14 cellular contexts compared by ENCODE assay signal in the genomic region with DNA sequence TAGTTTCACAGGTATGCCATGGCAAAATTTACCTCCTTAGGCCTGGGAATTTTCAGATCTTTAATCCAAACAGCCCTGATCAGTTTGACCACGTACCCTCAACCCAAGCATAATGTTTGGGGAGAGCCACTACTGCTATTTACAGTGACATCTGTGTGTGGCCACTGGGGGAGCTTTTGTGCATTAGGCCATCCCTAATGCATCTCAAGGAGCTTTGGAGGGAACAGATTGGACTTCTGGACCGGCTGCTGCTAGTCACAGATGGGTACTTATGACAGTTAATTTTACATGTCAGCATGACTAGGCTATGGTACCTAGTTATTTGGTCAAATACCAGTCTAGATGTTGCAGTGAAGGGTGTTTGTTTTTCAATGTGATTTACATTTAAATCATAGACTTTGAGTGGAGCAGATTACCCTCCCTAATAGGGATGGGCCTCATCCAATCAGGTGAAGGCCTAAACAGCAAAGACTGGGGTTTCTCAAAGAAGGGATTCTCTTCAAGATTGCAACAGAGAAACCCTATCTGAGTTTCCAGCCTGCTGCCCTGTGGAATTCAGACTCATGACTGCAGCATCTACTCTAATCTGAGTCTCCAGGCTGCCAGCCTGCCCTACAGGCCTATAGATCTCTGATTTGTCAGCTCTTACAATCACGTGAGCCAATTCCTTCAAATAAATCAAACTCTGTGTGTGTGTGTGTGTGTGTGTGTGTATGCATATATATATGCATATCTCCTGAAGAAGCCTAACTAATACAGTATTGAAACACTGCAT. TPM values are rescaled to one million over a fixed set of nuclear protein-coding genes. Genes with fewer than 3 reads are reported as not detected.
DNase-seq lines count a peak whose midpoint lies in the region; ATAC-seq, FAIRE-seq and TF ChIP-seq lines count a peak whose summit lies in the region.
"Had no signal": no experiment of that assay in that cellular context is flagged by ENCODE, and none has a peak within 500 bp of the region (broad histone marks: within the 10 kb centered on the region; RNA-seq: fewer than 3 reads in every experiment).

No MANE protein-coding gene starts in this region.

- peak; percentile 6 for DNase-seq in ELR (ENCODE audit: low read depth)
- no peak for DNase-seq in HTR-8/SVneo (ENCODE audit: insufficient read length, low spot score)
- no peak for DNase-seq in WTC11 (ENCODE audit: low spot score)
- peak; percentile 37 for DNase-seq in glutamatergic neuron
- DNase-seq: activated CD8-positive, alpha-beta memory T cell treated with anti-CD3 and anti-CD28 coated beads, Interleukin-2, amount 50 U/mL, for 4 hours; CD4-positive, CD25-positive, alpha-beta regulatory T cell; stimulated activated CD4-positive, alpha-beta T cell treated with anti-CD3 and anti-CD28 coated beads, Interleukin-2, amount 100 ng/mL, for 24 hours had no signal

- peak; percentile 16 for FAIRE-seq in HTR-8/SVneo (lab: Jason Lieb, UNC)

- H3K27me3 Mint-ChIP-seq in WTC11 (ENCODE audit: low read depth) (peaks cover 6% of the 10 kb centered on the region; the same call in 1 of the 2 replicates), glutamatergic neuron (ENCODE audit: unreplicated experiment) (peaks cover 24% of the 10 kb centered on the region)

- H3K4me3 Mint-ChIP-seq in WTC11 (no peak overlapping the region), glutamatergic neuron (ENCODE audit: unreplicated experiment) (peak overlapping the region; percentile 36)
- H3K4me3 Mint-ChIP-seq: CD4-positive, CD25-positive, alpha-beta regulatory T cell; mesothelial cell of epicardium; stimulated activated naive CD8-positive, alpha-beta T cell treated with anti-CD3 and anti-CD28 coated beads, Interleukin-15, Interleukin-2, amounts not matched to agents 100 ng/mL and 50 ng/mL, for 24 hours had no signal

- H3K9me3 Mint-ChIP-seq in WTC11 (no peaks in the 10 kb centered on the region), glutamatergic neuron (ENCODE audit: unreplicated experiment) (peaks cover 31% of the 10 kb centered on the region)
- H3K9me3 Mint-ChIP-seq: CD4-positive, CD25-positive, alpha-beta regulatory T cell; mesothelial cell of epicardium; stimulated activated naive CD8-positive, alpha-beta T cell treated with anti-CD3 and anti-CD28 coated beads, Interleukin-15, Interleukin-2, amounts not matched to agents 100 ng/mL and 50 ng/mL, for 24 hours had no signal

- H3K4me1 Mint-ChIP-seq in WTC11 (peaks cover 34% of the 10 kb centered on the region), glutamatergic neuron (ENCODE audit: low read depth, unreplicated experiment) (peaks cover 58% of the 10 kb centered on the region)
- H3K4me1 Mint-ChIP-seq: CD4-positive, CD25-positive, alpha-beta regulatory T cell; mesothelial cell of epicardium had no signal

- peak; percentile 38; the same call in 1 of the 2 replicates for ATAC-seq in WTC11
- no peak for ATAC-seq in HG03520 (IDR thresholded peaks at IDR 0.05; ENCODE audit: unreplicated experiment)
- no peak for ATAC-seq in GM19463 (IDR thresholded peaks at IDR 0.05; ENCODE audit: unreplicated experiment)
- no peak for ATAC-seq in HG03565 (IDR thresholded peaks at IDR 0.05; ENCODE audit: unreplicated experiment)
- ATAC-seq in GM21528 (IDR thresholded peaks at IDR 0.05; ENCODE audit: low FRiP score, unreplicated experiment): no peak

- CTCF ChIA-PET in WTC11 (lab: Charles Lee): interaction anchor here (1.2 to 3.2 kb wide), 3 partner anchors 31 to 128 kb away, joined by 4 to 8 read pairs (median 7); a partner anchor contains a TSS

- H3K36me3 Mint-ChIP-seq in WTC11 (no peaks in the 10 kb centered on the region), glutamatergic neuron (ENCODE audit: unreplicated experiment) (no peaks in the 10 kb centered on the region)
- H3K36me3 Mint-ChIP-seq: CD4-positive, CD25-positive, alpha-beta regulatory T cell; mesothelial cell of epicardium had no signal

- H3K27ac Mint-ChIP-seq in WTC11: no peak overlapping the region
- peak overlapping the region; percentile 96 for H3K27ac Mint-ChIP-seq in glutamatergic neuron (ENCODE audit: unreplicated experiment)
- H3K27ac Mint-ChIP-seq: CD4-positive, CD25-positive, alpha-beta regulatory T cell; mesothelial cell of epicardium; progenitor cell of endocrine pancreas; stimulated activated naive CD8-positive, alpha-beta T cell treated with anti-CD3 and anti-CD28 coated beads, Interleukin-15, Interleukin-2, amounts not matched to agents 100 ng/mL and 50 ng/mL, for 24 hours had no signal

- no peak for TF ChIP-seq CTCF in WTC11 (IDR thresholded peaks at IDR 0.05)
- TF ChIP-seq CTCF in glutamatergic neuron (IDR thresholded peaks at IDR 0.05; ENCODE audit: partially characterized antibody, unreplicated experiment): peak; percentile 34

- POLR2A ChIA-PET in WTC11 (lab: Charles Lee): interaction anchor here (0.5 kb wide), 1 partner anchor 482 kb away, joined by 3 read pairs; no protein-coding TSS in a partner anchor

TF ChIP-seq in WTC11, 78 proteins besides CTCF, POLR2A, EP300 and RAD21 (continues in another document):
- TF ChIP-seq ZNF263 (CRISPR knock-in tag; IDR thresholded peaks at IDR 0.05; ENCODE audit: low read depth) (no peak), NR2C2 (CRISPR knock-in tag; IDR thresholded peaks at IDR 0.05) (no peak), EMX1 (CRISPR knock-in tag; IDR thresholded peaks at IDR 0.05) (no peak), IRF2 (CRISPR knock-in tag; IDR thresholded peaks at IDR 0.05; ENCODE audit: borderline replicate concordance, low read depth) (no peak), GTF2I (CRISPR knock-in tag; conservative IDR thresholded peaks at IDR 0.05) (no peak), ZNF423 (CRISPR knock-in tag; IDR thresholded peaks at IDR 0.05) (no peak), ZNF121 (CRISPR knock-in tag; IDR thresholded peaks at IDR 0.05) (no peak), FOXK1 (CRISPR knock-in tag; IDR thresholded peaks at IDR 0.05) (no peak), CBFB (CRISPR knock-in tag; IDR thresholded peaks at IDR 0.05; ENCODE audit: low read depth) (no peak), TEAD4 (CRISPR knock-in tag; IDR thresholded peaks at IDR 0.05) (no peak), NFE2L1 (CRISPR knock-in tag; IDR thresholded peaks at IDR 0.05) (no peak)
- TF ChIP-seq, protein P1, sequence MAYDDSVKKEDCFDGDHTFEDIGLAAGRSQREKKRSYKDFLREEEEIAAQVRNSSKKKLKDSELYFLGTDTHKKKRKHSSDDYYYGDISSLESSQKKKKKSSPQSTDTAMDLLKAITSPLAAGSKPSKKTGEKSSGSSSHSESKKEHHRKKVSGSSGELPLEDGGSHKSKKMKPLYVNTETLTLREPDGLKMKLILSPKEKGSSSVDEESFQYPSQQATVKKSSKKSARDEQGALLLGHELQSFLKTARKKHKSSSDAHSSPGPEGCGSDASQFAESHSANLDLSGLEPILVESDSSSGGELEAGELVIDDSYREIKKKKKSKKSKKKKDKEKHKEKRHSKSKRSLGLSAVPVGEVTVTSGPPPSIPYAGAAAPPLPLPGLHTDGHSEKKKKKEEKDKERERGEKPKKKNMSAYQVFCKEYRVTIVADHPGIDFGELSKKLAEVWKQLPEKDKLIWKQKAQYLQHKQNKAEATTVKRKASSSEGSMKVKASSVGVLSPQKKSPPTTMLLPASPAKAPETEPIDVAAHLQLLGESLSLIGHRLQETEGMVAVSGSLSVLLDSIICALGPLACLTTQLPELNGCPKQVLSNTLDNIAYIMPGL (CRISPR knock-in tag; IDR thresholded peaks at IDR 0.05): no peak
- TF ChIP-seq, protein P2, sequence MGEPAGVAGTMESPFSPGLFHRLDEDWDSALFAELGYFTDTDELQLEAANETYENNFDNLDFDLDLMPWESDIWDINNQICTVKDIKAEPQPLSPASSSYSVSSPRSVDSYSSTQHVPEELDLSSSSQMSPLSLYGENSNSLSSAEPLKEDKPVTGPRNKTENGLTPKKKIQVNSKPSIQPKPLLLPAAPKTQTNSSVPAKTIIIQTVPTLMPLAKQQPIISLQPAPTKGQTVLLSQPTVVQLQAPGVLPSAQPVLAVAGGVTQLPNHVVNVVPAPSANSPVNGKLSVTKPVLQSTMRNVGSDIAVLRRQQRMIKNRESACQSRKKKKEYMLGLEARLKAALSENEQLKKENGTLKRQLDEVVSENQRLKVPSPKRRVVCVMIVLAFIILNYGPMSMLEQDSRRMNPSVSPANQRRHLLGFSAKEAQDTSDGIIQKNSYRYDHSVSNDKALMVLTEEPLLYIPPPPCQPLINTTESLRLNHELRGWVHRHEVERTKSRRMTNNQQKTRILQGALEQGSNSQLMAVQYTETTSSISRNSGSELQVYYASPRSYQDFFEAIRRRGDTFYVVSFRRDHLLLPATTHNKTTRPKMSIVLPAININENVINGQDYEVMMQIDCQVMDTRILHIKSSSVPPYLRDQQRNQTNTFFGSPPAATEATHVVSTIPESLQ (CRISPR knock-in tag; IDR thresholded peaks at IDR 0.05): no peak
- TF ChIP-seq, protein P3, sequence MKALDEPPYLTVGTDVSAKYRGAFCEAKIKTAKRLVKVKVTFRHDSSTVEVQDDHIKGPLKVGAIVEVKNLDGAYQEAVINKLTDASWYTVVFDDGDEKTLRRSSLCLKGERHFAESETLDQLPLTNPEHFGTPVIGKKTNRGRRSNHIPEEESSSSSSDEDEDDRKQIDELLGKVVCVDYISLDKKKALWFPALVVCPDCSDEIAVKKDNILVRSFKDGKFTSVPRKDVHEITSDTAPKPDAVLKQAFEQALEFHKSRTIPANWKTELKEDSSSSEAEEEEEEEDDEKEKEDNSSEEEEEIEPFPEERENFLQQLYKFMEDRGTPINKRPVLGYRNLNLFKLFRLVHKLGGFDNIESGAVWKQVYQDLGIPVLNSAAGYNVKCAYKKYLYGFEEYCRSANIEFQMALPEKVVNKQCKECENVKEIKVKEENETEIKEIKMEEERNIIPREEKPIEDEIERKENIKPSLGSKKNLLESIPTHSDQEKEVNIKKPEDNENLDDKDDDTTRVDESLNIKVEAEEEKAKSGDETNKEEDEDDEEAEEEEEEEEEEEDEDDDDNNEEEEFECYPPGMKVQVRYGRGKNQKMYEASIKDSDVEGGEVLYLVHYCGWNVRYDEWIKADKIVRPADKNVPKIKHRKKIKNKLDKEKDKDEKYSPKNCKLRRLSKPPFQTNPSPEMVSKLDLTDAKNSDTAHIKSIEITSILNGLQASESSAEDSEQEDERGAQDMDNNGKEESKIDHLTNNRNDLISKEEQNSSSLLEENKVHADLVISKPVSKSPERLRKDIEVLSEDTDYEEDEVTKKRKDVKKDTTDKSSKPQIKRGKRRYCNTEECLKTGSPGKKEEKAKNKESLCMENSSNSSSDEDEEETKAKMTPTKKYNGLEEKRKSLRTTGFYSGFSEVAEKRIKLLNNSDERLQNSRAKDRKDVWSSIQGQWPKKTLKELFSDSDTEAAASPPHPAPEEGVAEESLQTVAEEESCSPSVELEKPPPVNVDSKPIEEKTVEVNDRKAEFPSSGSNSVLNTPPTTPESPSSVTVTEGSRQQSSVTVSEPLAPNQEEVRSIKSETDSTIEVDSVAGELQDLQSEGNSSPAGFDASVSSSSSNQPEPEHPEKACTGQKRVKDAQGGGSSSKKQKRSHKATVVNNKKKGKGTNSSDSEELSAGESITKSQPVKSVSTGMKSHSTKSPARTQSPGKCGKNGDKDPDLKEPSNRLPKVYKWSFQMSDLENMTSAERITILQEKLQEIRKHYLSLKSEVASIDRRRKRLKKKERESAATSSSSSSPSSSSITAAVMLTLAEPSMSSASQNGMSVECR (CRISPR knock-in tag; IDR thresholded peaks at IDR 0.05; ENCODE audit: borderline replicate concordance): no peak

RNA-seq across cellular contexts. Expression of a gene that starts 37.9 kb away (rescaled TPM):
- total RNA-seq in WTC11 (2021) (4.4 to 5.0 TPM (median 5.0 TPM) in 3 replicates), glutamatergic neuron (ENCODE audit: unreplicated experiment) (76.9 TPM)
- total RNA-seq: CD4-positive, CD25-positive, alpha-beta regulatory T cell had no signal

Comparison
In these comparisons a context has a peak if more than half of its experiments do, and no peak if none do; other contexts are left out.
1. DNase-seq: peak in ELR (single experiment) and glutamatergic neuron (single experiment); none in HTR-8/SVneo (single experiment) and WTC11 (single experiment).
2. RNA of a gene that starts 37.9 kb away (total RNA-seq): 76.9 TPM in glutamatergic neuron (single experiment); 4.4 to 5.0 TPM in WTC11; every median in the first group is over 10 times any median in the second.